In genomic region chr10:29851241-29851640, GRCh38 we compare ENCODE assay signal across 17 cellular contexts.
DNase-seq lines count a peak whose midpoint lies in the region; ATAC-seq and TF ChIP-seq lines count a peak whose summit lies in the region.
"Had no signal": no experiment of that assay in that cellular context is flagged by ENCODE, and none has a peak within 500 bp of the region (broad histone marks: within the 10 kb centered on the region; RNA-seq: fewer than 3 reads in every experiment).

No MANE protein-coding gene starts in this region.

- H3K27me3 ChIP-seq in GM23338 (ENCODE audit: insufficient read depth) = no peaks in the 10 kb centered on the region
- H3K27me3 ChIP-seq in ascending aorta = no peaks in the 10 kb centered on the region
- H3K27me3 ChIP-seq in stomach = no peaks in the 10 kb centered on the region

- H3K4me3 Mint-ChIP-seq in GM23338 = no peak overlapping the region
- H3K4me3 Mint-ChIP-seq: CD4-positive, alpha-beta T cell had no signal

- no peaks in the 10 kb centered on the region for H3K36me3 Mint-ChIP-seq in GM23338 (ENCODE audit: low read depth)

- H3K4me3 ChIP-seq in GM23338 (no peak overlapping the region), ascending aorta (no peak overlapping the region), stomach (no peak overlapping the region)
- H3K4me3 ChIP-seq: GM23248 had no signal

- TF ChIP-seq POLR2A in stomach (IDR thresholded peaks at IDR 0.05) = no peak

- H3K4me1 ChIP-seq in GM23338 (ENCODE audit: insufficient read depth) = no peaks in the 10 kb centered on the region
- H3K4me1 ChIP-seq in ascending aorta = peaks cover 6 to 10% of the 10 kb centered on the region in 2 donors
- H3K4me1 ChIP-seq in stomach = peaks cover 0 to 18% (median 8%) of the 10 kb centered on the region in 4 donors

- H3K36me3 ChIP-seq in GM23338 (ENCODE audit: insufficient read depth) = no peaks in the 10 kb centered on the region
- no peaks in the 10 kb centered on the region for H3K36me3 ChIP-seq in ascending aorta
- H3K36me3 ChIP-seq in stomach = no peaks in the 10 kb centered on the region

- H3K27ac Mint-ChIP-seq in GM23338 = no peak overlapping the region
- H3K27ac Mint-ChIP-seq: CD4-positive, alpha-beta T cell had no signal

- no peak overlapping the region for H3K4me2 ChIP-seq in GM23338

- no peaks in the 10 kb centered on the region for H3K9me3 ChIP-seq in ascending aorta
- no peaks in the 10 kb centered on the region for H3K9me3 ChIP-seq in stomach
- H3K9me3 ChIP-seq: Caco-2 had no signal

- no peaks in the 10 kb centered on the region for H3K79me2 ChIP-seq in GM23338 (replicated peaks; ENCODE audit: insufficient read depth)

- TF ChIP-seq CTCF in GM23338 (conservative IDR thresholded peaks at IDR 0.05; ENCODE audit: low read depth in 2 of 2) = no peak
- no peak for TF ChIP-seq CTCF in ascending aorta (IDR thresholded peaks at IDR 0.05)
- no peak for TF ChIP-seq CTCF in stomach (IDR thresholded peaks at IDR 0.05)

- no peaks in the 10 kb centered on the region for H3K4me1 Mint-ChIP-seq in GM23338

- H3K27ac ChIP-seq in GM23338 (ENCODE audit: low read depth) (no peak overlapping the region), ascending aorta (peak overlapping the region; percentile 28 to 68), stomach (peak overlapping the region in 3 of 5 donors; percentile 6 to 83 (median 70))
- H3K27ac ChIP-seq: C4-2B, GM23248 had no signal

- ATAC-seq in GM23338 (no peak), GM19328 (IDR thresholded peaks at IDR 0.05; ENCODE audit: unreplicated experiment) (no peak)

- H4K20me1 ChIP-seq in GM23338 (replicated peaks; ENCODE audit: insufficient read depth) = no peaks in the 10 kb centered on the region

- TF ChIP-seq EP300 in stomach (IDR thresholded peaks at IDR 0.05) = no peak

- H3K9me2 ChIP-seq in GM23338 (ENCODE audit: insufficient read depth) = peaks cover 9% of the 10 kb centered on the region; the same call in 1 of the 2 replicates

- H3K27me3 Mint-ChIP-seq in GM23338 (ENCODE audit: insufficient read depth, low read depth, poor library complexity) = peaks cover 2% of the 10 kb centered on the region

- DNase-seq in GM23338 (ENCODE audit: low spot score) (no peak), ascending aorta (ENCODE audit: low spot score in 2 of 2) (no peak), lung microvascular endothelial cell (ENCODE audit: low read depth in 2 of 2) (peak; percentile 45 to 68), stomach (no peak), T-helper 9 cell (no peak), DMS153 treated with DMSO at 0.1 percent for 48 hours (lab: John Stamatoyannopoulos, UW; ENCODE audit: unreplicated experiment) (no peak), foreskin melanocyte (no peak)
- DNase-seq: ACHN; AML-193; Caco-2; CD4-positive, alpha-beta T cell; DMS79; GF-D8; GM23248; HCEC 1CT had no signal

- WGBS in stomach, 5 donors = 60 to 87% (median 81%) methylated on average over 5 of the region's 5 CpGs

- 0 out of 2 replicates have a peak overlapping the region, but pooled peaks have one; percentile 18 for H2AFZ ChIP-seq in GM23338
- H2AFZ ChIP-seq: GM23248 had no signal

- intact Hi-C loops in ascending aorta (cut with DNase I) = no loop called here
- intact Hi-C loops in stomach (cut with DNase I; ENCODE audit: low total_unique reads) = no loop called here

- no peaks in the 10 kb centered on the region for H3K9me3 Mint-ChIP-seq in GM23338
- H3K9me3 Mint-ChIP-seq: CD4-positive, alpha-beta T cell had no signal

- H3F3A ChIP-seq in GM23338 (replicated peaks; ENCODE audit: low read depth) = no peaks in the 10 kb centered on the region

TF ChIP-seq in GM23338, 12 proteins besides CTCF, POLR2A, EP300 and RAD21 (continues in another document):
- TF ChIP-seq ZNF462 (CRISPR knock-in tag; IDR thresholded peaks at IDR 0.05) (no peak), EZH2 (IDR thresholded peaks at IDR 0.05; ENCODE audit: low read depth, unreplicated experiment) (no peak), POLR2AphosphoS5 (IDR thresholded peaks at IDR 0.05; ENCODE audit: low read depth) (no peak), CREB1 (CRISPR knock-in tag; IDR thresholded peaks at IDR 0.05; ENCODE audit: low read depth) (no peak), ZNF114 (CRISPR knock-in tag; IDR thresholded peaks at IDR 0.05) (no peak), JUNB (IDR thresholded peaks at IDR 0.05; ENCODE audit: unreplicated experiment) (no peak), ETS1 (IDR thresholded peaks at IDR 0.05) (no peak), NANOG (IDR thresholded peaks at IDR 0.05; ENCODE audit: borderline replicate concordance) (no peak), ZNF331 (CRISPR knock-in tag; IDR thresholded peaks at IDR 0.05; ENCODE audit: low read depth) (no peak)

Comparison
In these comparisons a context has a peak if more than half of its experiments do, and no peak if none do; other contexts are left out.
1. DNase-seq: peak in lung microvascular endothelial cell (2 of 2); none in GM23338 (single experiment), ascending aorta (0 of 2), stomach (single experiment), T-helper 9 cell (single experiment), DMS153 treated with DMSO at 0.1 percent for 48 hours (single experiment) and foreskin melanocyte (single experiment).